In the genomic region with DNA sequence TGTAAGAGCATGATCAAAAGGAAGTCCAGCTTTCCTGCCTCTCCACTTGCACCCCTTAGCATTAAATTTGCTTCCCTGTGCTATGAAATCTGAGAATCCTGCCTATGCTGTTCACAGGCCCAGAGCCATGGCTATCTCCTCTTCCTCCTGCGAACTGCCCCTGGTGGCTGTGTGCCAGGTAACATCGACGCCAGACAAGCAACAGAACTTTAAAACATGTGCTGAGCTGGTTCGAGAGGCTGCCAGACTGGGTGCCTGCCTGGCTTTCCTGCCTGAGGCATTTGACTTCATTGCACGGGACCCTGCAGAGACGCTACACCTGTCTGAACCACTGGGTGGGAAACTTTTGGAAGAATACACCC, we compare ENCODE assay signal across 7 cellular contexts. TPM values are rescaled to one million over a fixed set of nuclear protein-coding genes. Genes with fewer than 3 reads are reported as not detected.
DNase-seq lines count a peak whose midpoint lies in the region; ATAC-seq and TF ChIP-seq lines count a peak whose summit lies in the region.

No MANE protein-coding gene starts in this region.

- DNase-seq in HL-60 (ENCODE audit: low read depth in 1 of 2, low spot score in 1 of 2) (no peak), foreskin keratinocyte (no peak), GM13976 (ENCODE audit: low spot score) (no peak), HuH-7.5 (ENCODE audit: low spot score) (no peak)
- peak; percentile 51 to 53 for DNase-seq in activated CD4-positive, alpha-beta T cell treated with anti-CD3 and anti-CD28 coated beads, Interleukin-2, amount 50 U/mL, for 48 hours

- H3K27me3 ChIP-seq in HL-60 (ENCODE audit: insufficient read depth, poor library complexity, severe bottlenecking): no peaks in the 10 kb centered on the region
- no peaks in the 10 kb centered on the region for H3K27me3 ChIP-seq in foreskin keratinocyte
- no peaks in the 10 kb centered on the region for H3K27me3 ChIP-seq in rectal smooth muscle tissue (ENCODE audit: control insufficient read depth, insufficient read depth, low read length)

- H3K36me3 ChIP-seq in rectal smooth muscle tissue (ENCODE audit: control insufficient read depth, insufficient read depth, low read length): peaks cover 26% of the 10 kb centered on the region

- peak overlapping the region; percentile 7 for H3K9ac ChIP-seq in rectal smooth muscle tissue (ENCODE audit: low read length)

- in situ Hi-C loops in GM13976 (cut with MboI; ENCODE audit: low sequenced_read_pairs, unreplicated experiment): no loop called here

- H3K4me1 ChIP-seq in foreskin keratinocyte (peaks cover 21% of the 10 kb centered on the region), rectal smooth muscle tissue (ENCODE audit: control insufficient read depth, insufficient read depth, low read length) (peaks cover 15% of the 10 kb centered on the region)

- H3K4me3 ChIP-seq in HL-60 (replicated peaks; ENCODE audit: insufficient read depth, low read length): peak overlapping the region; percentile 98; the same call in 1 of the 2 replicates
- H3K4me3 ChIP-seq in rectal smooth muscle tissue (ENCODE audit: low read length): peak overlapping the region; percentile 91

- H3K27ac ChIP-seq in HL-60 (replicated peaks) (no peak overlapping the region), foreskin keratinocyte (peak overlapping the region; percentile 90), rectal smooth muscle tissue (ENCODE audit: low read depth, low read length) (peak overlapping the region; percentile 94)

- TF ChIP-seq CTCF in HL-60 (IDR thresholded peaks at IDR 0.05; ENCODE audit: insufficient read depth, low read length) (no peak), foreskin keratinocyte (conservative IDR thresholded peaks at IDR 0.05) (no peak), GM13976 (IDR thresholded peaks at IDR 0.05; ENCODE audit: borderline replicate concordance, control extremely low read depth, extremely low read depth, insufficient read depth, missing control alignments) (no peak)

- ATAC-seq in foreskin keratinocyte: no peak
- no peak for ATAC-seq in GM21423 (IDR thresholded peaks at IDR 0.05; ENCODE audit: unreplicated experiment)

RNA-seq across cellular contexts. Expression of a gene that starts 1.1 kb away (rescaled TPM):
- total RNA-seq in foreskin keratinocyte: 40.5 and 45.9 TPM in 2 replicates
- polyA plus RNA-seq in foreskin keratinocyte: 46.1 and 46.3 TPM in 2 replicates

RNA-seq across cellular contexts. Expression of a gene that starts 1.2 kb away (rescaled TPM):
- 105 and 127 TPM in 2 replicates for total RNA-seq in foreskin keratinocyte
- 251 and 255 TPM in 2 replicates for polyA plus RNA-seq in foreskin keratinocyte

RNA-seq across cellular contexts. Expression of a gene that starts 13.5 kb away (rescaled TPM):
- 28.0 and 30.4 TPM in 2 replicates for total RNA-seq in foreskin keratinocyte
- 32.5 and 33.5 TPM in 2 replicates for polyA plus RNA-seq in foreskin keratinocyte

RNA-seq across cellular contexts. Expression of a gene that starts 20.8 kb away (rescaled TPM):
- 1.3 and 2.0 TPM in 2 replicates for total RNA-seq in foreskin keratinocyte
- 1.7 and 1.8 TPM in 2 replicates for polyA plus RNA-seq in foreskin keratinocyte

RNA-seq across cellular contexts. Expression of a gene that starts 29.6 kb away (rescaled TPM):
- 0.67 and 1.2 TPM in 2 replicates for total RNA-seq in foreskin keratinocyte
- polyA plus RNA-seq in foreskin keratinocyte: 0.19 and 0.39 TPM in 2 replicates

Comparison
In these comparisons a context has a peak if more than half of its experiments do, and no peak if none do; other contexts are left out.
1. DNase-seq: peak in activated CD4-positive, alpha-beta T cell treated with anti-CD3 and anti-CD28 coated beads, Interleukin-2, amount 50 U/mL, for 48 hours (2 of 2); none in HL-60 (0 of 2), foreskin keratinocyte (0 of 2), GM13976 (single experiment) and HuH-7.5 (single experiment).